Comparison of ENCODE assay signal across 8 cellular contexts in the genomic region with DNA sequence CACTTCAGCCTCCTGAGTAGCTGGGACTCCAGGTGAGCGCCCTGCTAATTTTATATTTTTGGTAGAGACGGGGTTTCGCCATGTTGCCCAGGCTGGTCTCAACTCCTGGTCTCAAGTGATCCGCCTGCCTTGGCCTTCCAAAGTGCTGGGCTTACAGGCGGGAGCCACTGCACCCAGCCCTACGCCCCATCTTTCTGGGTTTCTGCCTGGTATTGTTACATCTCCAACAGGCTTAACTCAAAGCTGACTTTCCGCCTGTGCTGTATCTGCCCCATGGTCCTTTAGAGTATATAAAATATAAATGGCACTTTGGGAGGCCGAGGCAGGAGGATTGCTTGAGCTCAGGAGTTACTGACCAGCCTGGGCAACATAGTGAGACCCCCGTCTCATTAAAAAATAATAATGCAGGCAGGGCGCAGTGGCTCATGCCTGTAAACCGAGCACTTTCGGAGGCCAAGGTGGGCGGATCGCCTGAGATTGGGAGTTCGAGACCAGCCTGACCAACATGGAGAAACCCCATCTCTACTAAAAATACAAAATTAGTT. TPM values are rescaled to one million over a fixed set of nuclear protein-coding genes. Genes with fewer than 3 reads are reported as not detected.
A peak's percentile ranks its signal among the peaks of the same experiment; 100 is the strongest.
DNase-seq lines count a peak whose midpoint lies in the region; ATAC-seq, FAIRE-seq and TF ChIP-seq lines count a peak whose summit lies in the region.

No MANE protein-coding gene starts in this region.

- H3K27ac ChIP-seq in cardiac muscle cell (peak overlapping the region; percentile 96), astrocyte (ENCODE audit: low read depth, low read length) (peak overlapping the region; percentile 97), liver (ENCODE audit: low read depth in 1 of 2, low read length in 2 of 2) (peak overlapping the region; percentile 93 to 98), thyroid gland (peak overlapping the region; percentile 94 to 98 (median 95))

- H3K79me2 ChIP-seq in astrocyte (ENCODE audit: insufficient read depth, low read length), result peaks cover 19% of the 10 kb centered on the region

- H4K20me1 ChIP-seq in astrocyte (ENCODE audit: insufficient read depth, low read length), result no peaks in the 10 kb centered on the region

- H3K36me3 Mint-ChIP-seq in astrocyte (ENCODE audit: low read depth, unreplicated experiment), result no peaks in the 10 kb centered on the region

- no peaks in the 10 kb centered on the region for H3K27me3 Mint-ChIP-seq in astrocyte (ENCODE audit: low read depth, unreplicated experiment)

- H3K4me2 ChIP-seq in astrocyte (ENCODE audit: low read length), result peak overlapping the region; percentile 92

- peak overlapping the region; percentile 93 for H2AFZ ChIP-seq in astrocyte (ENCODE audit: low read depth, low read length)

- no peak for TF ChIP-seq RAD21 in liver (IDR thresholded peaks at IDR 0.05)

- FAIRE-seq in astrocyte (lab: Jason Lieb, UNC), result no peak

- H3K9ac ChIP-seq in astrocyte (ENCODE audit: low read length) (peak overlapping the region; percentile 92), liver (ENCODE audit: low read depth in 1 of 2, low read length in 2 of 2) (peak overlapping the region; percentile 77 to 92)

- no peaks in the 10 kb centered on the region for H3K4me1 ChIP-seq in cardiac muscle cell (ENCODE audit: low read depth)
- H3K4me1 ChIP-seq in astrocyte (ENCODE audit: insufficient read depth, low read length), result peaks cover 3% of the 10 kb centered on the region
- peaks cover 8 to 22% (median 9%) of the 10 kb centered on the region in 4 donors for H3K4me1 ChIP-seq in liver (ENCODE audit: control insufficient read depth in 4 of 4, insufficient read depth in 4 of 4, low read length in 3 of 4)
- H3K4me1 ChIP-seq in thyroid gland, result peaks cover 6 to 10% of the 10 kb centered on the region in 2 donors

- no peak for TF ChIP-seq POLR2A in thyroid gland (IDR thresholded peaks at IDR 0.05)

- peaks cover 7% of the 10 kb centered on the region for H3K4me1 Mint-ChIP-seq in astrocyte (ENCODE audit: low read depth, unreplicated experiment)

- DNase-seq in cardiac muscle cell (ENCODE audit: low read depth in 1 of 2, low spot score in 1 of 2) (no peak), cardiac septum (ENCODE audit: low spot score) (no peak), astrocyte (ENCODE audit: low read depth) (peak; percentile 14), thyroid gland (no peak)

- ATAC-seq in GM18498 (IDR thresholded peaks at IDR 0.05; ENCODE audit: unreplicated experiment) (no peak), HG02884 (IDR thresholded peaks at IDR 0.05; ENCODE audit: unreplicated experiment) (no peak), HG03039 (IDR thresholded peaks at IDR 0.05; ENCODE audit: unreplicated experiment) (no peak)

- intact Hi-C loops in cardiac septum (cut with DNase I) (loop anchor here (2.0 to 5.0 kb wide), 3 partner anchors 23 to 270 kb away; a partner anchor contains a TSS), thyroid gland (cut with DNase I) (no loop called here)

- no peaks in the 10 kb centered on the region for H3K9me3 Mint-ChIP-seq in astrocyte (ENCODE audit: unreplicated experiment)

- no peaks in the 10 kb centered on the region for H3K9me3 ChIP-seq in cardiac muscle cell (ENCODE audit: low read depth)
- H3K9me3 ChIP-seq in astrocyte (ENCODE audit: insufficient read depth, low read depth, low read length), result no peaks in the 10 kb centered on the region
- H3K9me3 ChIP-seq in liver (ENCODE audit: control insufficient read depth in 4 of 4, low read length in 3 of 4), result no peaks in the 10 kb centered on the region
- no peaks in the 10 kb centered on the region for H3K9me3 ChIP-seq in thyroid gland

- H3K27ac Mint-ChIP-seq in astrocyte (ENCODE audit: unreplicated experiment), result peak overlapping the region; percentile 100

- H3K4me3 Mint-ChIP-seq in astrocyte (ENCODE audit: unreplicated experiment), result peak overlapping the region; percentile 93

- H3K27me3 ChIP-seq in cardiac muscle cell, result no peaks in the 10 kb centered on the region
- no peaks in the 10 kb centered on the region for H3K27me3 ChIP-seq in astrocyte (ENCODE audit: insufficient read depth, low read length)
- H3K27me3 ChIP-seq in liver (ENCODE audit: control insufficient read depth in 4 of 4, insufficient read depth in 4 of 4, low read length in 3 of 4), result no peaks in the 10 kb centered on the region
- no peaks in the 10 kb centered on the region for H3K27me3 ChIP-seq in thyroid gland

- H3K4me3 ChIP-seq in cardiac muscle cell (peak overlapping the region; percentile 57), astrocyte (ENCODE audit: insufficient read depth, low read depth, low read length) (peak overlapping the region; percentile 74), liver (ENCODE audit: low read depth in 1 of 3, low read length in 3 of 3) (peak overlapping the region; percentile 67 to 95 (median 75)), thyroid gland (replicated peaks in 1 of 3) (peak overlapping the region; percentile 29 to 76 (median 60))

- 42% methylated on average over 15 of the region's 15 CpGs for WGBS in liver
- WGBS in thyroid gland, 2 donors, result 51 to 55% methylated on average over 15 of the region's 15 CpGs

- no peak for TF ChIP-seq CTCF in cardiac muscle cell (IDR thresholded peaks at IDR 0.05; ENCODE audit: low read depth, low read length)
- no peak for TF ChIP-seq CTCF in astrocyte (IDR thresholded peaks at IDR 0.05; ENCODE audit: insufficient read depth, low read depth, low read length)
- no peak for TF ChIP-seq CTCF in liver (IDR thresholded peaks at IDR 0.05; ENCODE audit: low read depth, low read length, missing input control)
- no peak for TF ChIP-seq CTCF in thyroid gland (IDR thresholded peaks at IDR 0.05)

- H3K36me3 ChIP-seq in cardiac muscle cell (no peaks in the 10 kb centered on the region), astrocyte (ENCODE audit: insufficient read depth, low read length) (peaks cover 3% of the 10 kb centered on the region), liver (ENCODE audit: control insufficient read depth in 4 of 4, insufficient read depth in 3 of 4, low read depth in 1 of 4, low read length in 3 of 4) (no peaks in the 10 kb centered on the region), thyroid gland (no peaks in the 10 kb centered on the region)

TF ChIP-seq in liver, 16 proteins besides CTCF, POLR2A, EP300 and RAD21 (continues in another document):
- TF ChIP-seq GABPA (IDR thresholded peaks at IDR 0.05 in 1 of 2, conservative IDR thresholded peaks at IDR 0.05 in 1 of 2) (no peak), FOXA1 (IDR thresholded peaks at IDR 0.05) (no peak), TAF1 (conservative IDR thresholded peaks at IDR 0.05) (no peak), HNF4G (IDR thresholded peaks at IDR 0.05) (no peak), YY1 (IDR thresholded peaks at IDR 0.05) (no peak), FOXA2 (IDR thresholded peaks at IDR 0.05) (no peak), SP1 (IDR thresholded peaks at IDR 0.05) (no peak), RXRA (IDR thresholded peaks at IDR 0.05) (no peak), NR2F2 (IDR thresholded peaks at IDR 0.05) (no peak), HNF4A (conservative IDR thresholded peaks at IDR 0.05) (no peak), EGR1 (IDR thresholded peaks at IDR 0.05; ENCODE audit: low read depth in 2 of 2) (no peak), JUND (IDR thresholded peaks at IDR 0.05) (no peak)
- TF ChIP-seq, protein P1, sequence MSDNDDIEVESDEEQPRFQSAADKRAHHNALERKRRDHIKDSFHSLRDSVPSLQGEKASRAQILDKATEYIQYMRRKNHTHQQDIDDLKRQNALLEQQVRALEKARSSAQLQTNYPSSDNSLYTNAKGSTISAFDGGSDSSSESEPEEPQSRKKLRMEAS (IDR thresholded peaks at IDR 0.05), result no peak
- TF ChIP-seq, protein P2, sequence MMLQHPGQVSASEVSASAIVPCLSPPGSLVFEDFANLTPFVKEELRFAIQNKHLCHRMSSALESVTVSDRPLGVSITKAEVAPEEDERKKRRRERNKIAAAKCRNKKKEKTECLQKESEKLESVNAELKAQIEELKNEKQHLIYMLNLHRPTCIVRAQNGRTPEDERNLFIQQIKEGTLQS (IDR thresholded peaks at IDR 0.05), result no peak
- TF ChIP-seq, protein P3, sequence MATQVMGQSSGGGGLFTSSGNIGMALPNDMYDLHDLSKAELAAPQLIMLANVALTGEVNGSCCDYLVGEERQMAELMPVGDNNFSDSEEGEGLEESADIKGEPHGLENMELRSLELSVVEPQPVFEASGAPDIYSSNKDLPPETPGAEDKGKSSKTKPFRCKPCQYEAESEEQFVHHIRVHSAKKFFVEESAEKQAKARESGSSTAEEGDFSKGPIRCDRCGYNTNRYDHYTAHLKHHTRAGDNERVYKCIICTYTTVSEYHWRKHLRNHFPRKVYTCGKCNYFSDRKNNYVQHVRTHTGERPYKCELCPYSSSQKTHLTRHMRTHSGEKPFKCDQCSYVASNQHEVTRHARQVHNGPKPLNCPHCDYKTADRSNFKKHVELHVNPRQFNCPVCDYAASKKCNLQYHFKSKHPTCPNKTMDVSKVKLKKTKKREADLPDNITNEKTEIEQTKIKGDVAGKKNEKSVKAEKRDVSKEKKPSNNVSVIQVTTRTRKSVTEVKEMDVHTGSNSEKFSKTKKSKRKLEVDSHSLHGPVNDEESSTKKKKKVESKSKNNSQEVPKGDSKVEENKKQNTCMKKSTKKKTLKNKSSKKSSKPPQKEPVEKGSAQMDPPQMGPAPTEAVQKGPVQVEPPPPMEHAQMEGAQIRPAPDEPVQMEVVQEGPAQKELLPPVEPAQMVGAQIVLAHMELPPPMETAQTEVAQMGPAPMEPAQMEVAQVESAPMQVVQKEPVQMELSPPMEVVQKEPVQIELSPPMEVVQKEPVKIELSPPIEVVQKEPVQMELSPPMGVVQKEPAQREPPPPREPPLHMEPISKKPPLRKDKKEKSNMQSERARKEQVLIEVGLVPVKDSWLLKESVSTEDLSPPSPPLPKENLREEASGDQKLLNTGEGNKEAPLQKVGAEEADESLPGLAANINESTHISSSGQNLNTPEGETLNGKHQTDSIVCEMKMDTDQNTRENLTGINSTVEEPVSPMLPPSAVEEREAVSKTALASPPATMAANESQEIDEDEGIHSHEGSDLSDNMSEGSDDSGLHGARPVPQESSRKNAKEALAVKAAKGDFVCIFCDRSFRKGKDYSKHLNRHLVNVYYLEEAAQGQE (IDR thresholded peaks at IDR 0.05), result no peak

RNA-seq across cellular contexts. Expression of a gene that starts 36.5 kb away (rescaled TPM):
- total RNA-seq in cardiac muscle cell (0.98 and 3.3 TPM in 2 replicates), cardiac septum (0.11 TPM), astrocyte (2.4 and 8.9 TPM in 2 replicates), liver (100 to 1,000 TPM in 1 of 2 donors, 10 to 100 TPM in 1; 55.9 to 102 TPM), thyroid gland (10 to 100 TPM in 2 of 4 donors, 1 to 10 TPM in 2; 1.7 to 15.1 (median 8.6) TPM)
- polyA plus RNA-seq in cardiac muscle cell (1.5 and 5.9 TPM in 2 replicates), liver (10 to 100 TPM; 26.7 to 62.8 TPM)
